In the genomic region with DNA sequence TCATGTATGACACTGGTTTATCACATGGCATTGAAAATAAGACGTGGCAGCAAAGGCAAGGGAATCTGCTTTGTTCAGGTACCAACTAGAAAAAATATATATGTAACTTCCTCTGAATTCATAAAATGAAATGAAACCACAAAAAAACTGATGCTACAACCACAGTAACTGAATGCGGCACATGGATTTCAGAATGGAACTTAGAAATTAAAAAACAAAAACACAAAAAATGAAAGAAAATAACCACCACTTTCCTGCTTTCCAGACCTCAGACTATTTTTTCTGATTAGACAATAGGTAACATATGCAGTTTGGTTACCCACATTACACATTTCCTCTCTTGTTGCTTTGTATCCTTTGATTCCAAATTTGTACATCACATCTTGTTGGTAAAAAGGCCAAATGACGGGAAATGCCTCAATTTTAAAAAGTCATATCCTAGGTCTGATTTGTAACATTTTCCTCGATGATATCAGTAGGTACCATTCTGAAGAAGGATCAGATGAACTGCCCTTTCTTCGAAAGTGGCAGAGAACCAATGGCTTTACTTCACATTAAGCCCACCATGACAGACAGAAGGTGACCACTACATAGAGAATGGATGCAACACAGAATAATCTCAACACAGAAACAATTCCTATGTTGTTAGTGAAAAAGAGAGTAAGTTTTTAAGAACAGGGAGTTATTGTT, we compare ENCODE assay signal across 1 cellular context.
TF ChIP-seq lines count a peak whose summit lies in the region.

No MANE protein-coding gene starts in this region.

TF ChIP-seq in SK-N-SH treated with all-trans-retinoic acid at 6 μM for 48 hours, 23 proteins besides CTCF, POLR2A, EP300 and RAD21 (continued from another document):
- TF ChIP-seq, protein P1, sequence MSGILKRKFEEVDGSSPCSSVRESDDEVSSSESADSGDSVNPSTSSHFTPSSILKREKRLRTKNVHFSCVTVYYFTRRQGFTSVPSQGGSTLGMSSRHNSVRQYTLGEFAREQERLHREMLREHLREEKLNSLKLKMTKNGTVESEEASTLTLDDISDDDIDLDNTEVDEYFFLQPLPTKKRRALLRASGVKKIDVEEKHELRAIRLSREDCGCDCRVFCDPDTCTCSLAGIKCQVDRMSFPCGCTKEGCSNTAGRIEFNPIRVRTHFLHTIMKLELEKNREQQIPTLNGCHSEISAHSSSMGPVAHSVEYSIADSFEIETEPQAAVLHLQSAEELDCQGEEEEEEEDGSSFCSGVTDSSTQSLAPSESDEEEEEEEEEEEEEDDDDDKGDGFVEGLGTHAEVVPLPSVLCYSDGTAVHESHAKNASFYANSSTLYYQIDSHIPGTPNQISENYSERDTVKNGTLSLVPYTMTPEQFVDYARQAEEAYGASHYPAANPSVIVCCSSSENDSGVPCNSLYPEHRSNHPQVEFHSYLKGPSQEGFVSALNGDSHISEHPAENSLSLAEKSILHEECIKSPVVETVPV (CRISPR knock-in tag; IDR thresholded peaks at IDR 0.05): no peak
- TF ChIP-seq ESRRG (CRISPR knock-in tag; IDR thresholded peaks at IDR 0.05) (no peak), PATZ1 (CRISPR knock-in tag; IDR thresholded peaks at IDR 0.05; ENCODE audit: borderline replicate concordance) (no peak), TSHZ2 (CRISPR knock-in tag; IDR thresholded peaks at IDR 0.05) (no peak), RARB (CRISPR knock-in tag; IDR thresholded peaks at IDR 0.05) (no peak), OSR1 (CRISPR knock-in tag; IDR thresholded peaks at IDR 0.05) (no peak), ZFP3 (CRISPR knock-in tag; IDR thresholded peaks at IDR 0.05) (no peak), GLIS3 (CRISPR knock-in tag; IDR thresholded peaks at IDR 0.05) (no peak), TCF4 (CRISPR knock-in tag; IDR thresholded peaks at IDR 0.05; ENCODE audit: borderline replicate concordance) (no peak), ZNF70 (CRISPR knock-in tag; IDR thresholded peaks at IDR 0.05) (no peak), CREB5 (CRISPR knock-in tag; IDR thresholded peaks at IDR 0.05; ENCODE audit: low read depth) (no peak), ZNF8 (CRISPR knock-in tag; IDR thresholded peaks at IDR 0.05) (no peak), SNAI2 (CRISPR knock-in tag; IDR thresholded peaks at IDR 0.05) (no peak)
